1 cellular context compared by ENCODE assay signal in genomic region chr10:29081971-29082699, GRCh38.
TF ChIP-seq lines count a peak whose summit lies in the region.

No MANE protein-coding gene starts in this region.

TF ChIP-seq in GM23338, 12 proteins besides CTCF, POLR2A, EP300 and RAD21 (continued from another document):
- no peak for TF ChIP-seq REST (IDR thresholded peaks at IDR 0.05; ENCODE audit: unreplicated experiment)
